Comparison of ENCODE assay signal across 14 cellular contexts in the genomic region with DNA sequence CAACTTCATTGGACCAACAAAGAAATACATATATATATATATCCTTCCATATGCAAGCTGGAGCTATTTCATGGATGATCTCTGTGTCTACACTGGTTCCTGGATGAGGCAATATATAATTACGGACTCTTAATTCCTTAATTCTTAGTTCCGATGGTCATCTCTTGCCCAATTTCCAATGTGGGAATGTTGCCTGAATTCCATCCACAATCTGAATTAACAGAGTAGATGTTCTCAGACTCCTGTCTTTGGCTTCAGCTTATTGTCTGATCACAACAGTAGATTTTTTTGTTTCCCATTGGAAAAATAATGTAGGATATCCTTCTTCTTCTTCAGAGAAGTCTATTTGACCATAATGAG.
"Had no signal": no experiment of that assay in that cellular context is flagged by ENCODE, and none has a peak within 500 bp of the region (broad histone marks: within the 10 kb centered on the region; RNA-seq: fewer than 3 reads in every experiment).

No MANE protein-coding gene starts in this region.

- H3K36me3 Mint-ChIP-seq: neural progenitor cell had no signal

- H3K27ac ChIP-seq: colonic mucosa, neural progenitor cell, pancreas, SJSA1 had no signal

- DNase-seq: activated CD4-positive, alpha-beta T cell treated with anti-CD3 and anti-CD28 coated beads for 4 hours; activated CD8-positive, alpha-beta memory T cell treated with anti-CD3 and anti-CD28 coated beads, Interleukin-2, amount 50 U/mL, for 4 hours; activated CD8-positive, alpha-beta T cell treated with anti-CD3 and anti-CD28 coated beads for 36 hours; activated naive CD8-positive, alpha-beta T cell treated with anti-CD3 and anti-CD28 coated beads, Interleukin-2, amount 10 ng/mL, durations not matched to agents 7 days and 5 days; caudate nucleus; colonic mucosa; effector CD8-positive, alpha-beta T cell; glutamatergic neuron; pancreas; retina had no signal

- H3K9me3 Mint-ChIP-seq: activated CD8-positive, alpha-beta T cell treated with anti-CD3 and anti-CD28 coated beads for 36 hours; activated naive CD8-positive, alpha-beta T cell treated with anti-CD3 and anti-CD28 coated beads, Interleukin-2, amount 10 ng/mL, durations not matched to agents 7 days and 5 days; neural progenitor cell had no signal

- H3K27ac Mint-ChIP-seq: activated CD8-positive, alpha-beta T cell treated with anti-CD3 and anti-CD28 coated beads for 36 hours; activated naive CD8-positive, alpha-beta T cell treated with anti-CD3 and anti-CD28 coated beads, Interleukin-2, amount 10 ng/mL, durations not matched to agents 7 days and 5 days had no signal

- ATAC-seq: activated CD8-positive, alpha-beta T cell treated with anti-CD3 and anti-CD28 coated beads for 36 hours; left lobe of liver had no signal

- H3K9me3 ChIP-seq: colonic mucosa, pancreas, SJSA1, tibial nerve had no signal

- H3K4me1 Mint-ChIP-seq: activated naive CD8-positive, alpha-beta T cell treated with anti-CD3 and anti-CD28 coated beads, Interleukin-2, amount 10 ng/mL, durations not matched to agents 7 days and 5 days had no signal

- H3K4me3 ChIP-seq: colonic mucosa, neural progenitor cell, pancreas, SJSA1, tibial nerve had no signal

- H3K4me3 Mint-ChIP-seq: activated CD8-positive, alpha-beta T cell treated with anti-CD3 and anti-CD28 coated beads for 36 hours; activated naive CD8-positive, alpha-beta T cell treated with anti-CD3 and anti-CD28 coated beads, Interleukin-2, amount 10 ng/mL, durations not matched to agents 7 days and 5 days; neural progenitor cell had no signal

- H3K4me1 ChIP-seq: colonic mucosa, pancreas, SJSA1 had no signal

- H3K27me3 ChIP-seq: colonic mucosa, neural progenitor cell, pancreas, SJSA1, tibial nerve had no signal

- H3K36me3 ChIP-seq: colonic mucosa, neural progenitor cell, pancreas, SJSA1, tibial nerve had no signal
